In genomic region chrX:109485470-109486340, GRCh38 we compare ENCODE assay signal across 1 cellular context.
TF ChIP-seq lines count a peak whose summit lies in the region.

No MANE protein-coding gene starts in this region.

TF ChIP-seq in GM12878, 131 proteins besides CTCF, POLR2A, EP300 and RAD21 (continued from another document):
- no peak for TF ChIP-seq HSF1 (IDR thresholded peaks at IDR 0.05; ENCODE audit: low read depth, low read length)
- TF ChIP-seq FOXM1 (IDR thresholded peaks at IDR 0.05; ENCODE audit: low read depth, low read length), result peak; percentile 52; the same call in 1 of the 2 replicates
- TF ChIP-seq CBX5 (IDR thresholded peaks at IDR 0.05; ENCODE audit: low read depth), result no peak
- TF ChIP-seq ZNF384 (IDR thresholded peaks at IDR 0.05; ENCODE audit: borderline replicate concordance, low read depth, low read length), result 0 out of 2 replicates have a peak, but pooled peaks have one; percentile 59
- no peak for TF ChIP-seq KDM1A (IDR thresholded peaks at IDR 0.05; ENCODE audit: borderline replicate concordance)
- TF ChIP-seq HDGF (IDR thresholded peaks at IDR 0.05), result no peak
- TF ChIP-seq ZNF622 (IDR thresholded peaks at IDR 0.05), result no peak
- no peak for TF ChIP-seq CEBPZ (IDR thresholded peaks at IDR 0.05; ENCODE audit: low read depth, low read length)
- peak; percentile 98 for TF ChIP-seq SMC3 (IDR thresholded peaks at IDR 0.05; ENCODE audit: borderline replicate concordance, low read length)
- no peak for TF ChIP-seq FOXK2 (IDR thresholded peaks at IDR 0.05)
- TF ChIP-seq POLR2AphosphoS5 (IDR thresholded peaks at IDR 0.05; ENCODE audit: low read length), result no peak
- no peak for TF ChIP-seq BACH1 (IDR thresholded peaks at IDR 0.05; ENCODE audit: borderline replicate concordance)
- TF ChIP-seq SMAD5 (IDR thresholded peaks at IDR 0.05; ENCODE audit: low read depth), result no peak
- peak; percentile 44; the same call in 1 of the 2 replicates for TF ChIP-seq RUNX3 (IDR thresholded peaks at IDR 0.05; ENCODE audit: low read length)
- TF ChIP-seq SKIL (IDR thresholded peaks at IDR 0.05; ENCODE audit: low read depth, poor library complexity, severe bottlenecking), result no peak
- no peak for TF ChIP-seq CHD4 (IDR thresholded peaks at IDR 0.05)
- 0 out of 3 replicates have a peak, but pooled peaks have one; percentile 64 for TF ChIP-seq POU2F2 (IDR thresholded peaks at IDR 0.05; ENCODE audit: borderline replicate concordance, low read depth, low read length)
- TF ChIP-seq DPF2 (IDR thresholded peaks at IDR 0.05), result no peak
- no peak for TF ChIP-seq USF1 (IDR thresholded peaks at IDR 0.05; ENCODE audit: borderline replicate concordance, extremely low read length, insufficient read depth, low read depth, low read length)
- TF ChIP-seq YY1 (IDR thresholded peaks at IDR 0.05; ENCODE audit: low read depth, low read length), result peak; percentile 82
- TF ChIP-seq IRF4 (IDR thresholded peaks at IDR 0.05; ENCODE audit: low read depth, low read length), result 0 out of 2 replicates have a peak, but pooled peaks have one; percentile 22
- TF ChIP-seq PKNOX1 (IDR thresholded peaks at IDR 0.05), result no peak
- TF ChIP-seq ZNF592 (IDR thresholded peaks at IDR 0.05), result peak; percentile 58; the same call in 1 of the 2 replicates
- no peak for TF ChIP-seq TCF7 (IDR thresholded peaks at IDR 0.05; ENCODE audit: borderline replicate concordance)
- no peak for TF ChIP-seq GATAD2B (conservative IDR thresholded peaks at IDR 0.05; ENCODE audit: low read depth)
